Comparison of ENCODE assay signal across 17 cellular contexts in the genomic region with DNA sequence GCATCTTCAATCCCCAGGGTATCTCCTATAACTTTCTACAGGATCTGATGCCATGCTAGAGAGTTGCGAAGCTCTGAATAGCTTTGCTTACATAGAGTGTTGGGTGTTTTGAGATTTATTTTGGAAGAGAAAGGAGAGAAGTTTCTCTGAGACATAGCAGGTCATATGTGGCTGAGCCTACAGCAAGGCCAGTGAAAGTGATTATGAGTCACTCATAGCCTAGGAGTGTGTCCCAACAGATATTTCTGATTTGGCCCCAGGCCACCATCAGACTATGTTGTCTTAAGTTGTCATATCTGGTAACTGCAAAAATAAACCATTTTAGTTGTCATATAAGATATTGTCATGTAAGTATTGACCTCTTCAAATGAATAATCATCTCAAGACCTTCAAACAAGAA.
DNase-seq lines count a peak whose midpoint lies in the region; ATAC-seq and TF ChIP-seq lines count a peak whose summit lies in the region.
"Had no signal": no experiment of that assay in that cellular context is flagged by ENCODE, and none has a peak within 500 bp of the region (broad histone marks: within the 10 kb centered on the region; RNA-seq: fewer than 3 reads in every experiment).

No MANE protein-coding gene starts in this region.

- H3K27me3 ChIP-seq in testis: no peaks in the 10 kb centered on the region
- H3K27me3 ChIP-seq: BE2C, heart right ventricle, suprapubic skin had no signal

- no peaks in the 10 kb centered on the region for H3K9me3 ChIP-seq in testis
- H3K9me3 ChIP-seq: BE2C, heart right ventricle, suprapubic skin had no signal

- peak; percentile 34 for DNase-seq in AG09309 (ENCODE audit: low read depth)
- DNase-seq in LHCN-M2 (ENCODE audit: low read depth): peak; percentile 69
- peak; percentile 80 for DNase-seq in dermis blood vessel endothelial cell
- no peak for DNase-seq in testis
- no peak for DNase-seq in NCI-H345 treated with DMSO at 0.1 percent for 48 hours (lab: John Stamatoyannopoulos, UW; ENCODE audit: unreplicated experiment)
- DNase-seq in DMS114 treated with DMSO at 0.1 percent for 48 hours (lab: John Stamatoyannopoulos, UW; ENCODE audit: unreplicated experiment): no peak
- DNase-seq: activated CD4-positive, alpha-beta T cell treated with anti-CD3 and anti-CD28 coated beads, Interleukin-2, amount 50 U/mL, for 4 hours; BE2C; GDM1; heart right ventricle; NCI-H2029 treated with DMSO at 0.1 percent for 48 hours; T-helper 17 cell had no signal

- H3K4me3 ChIP-seq in AG09309 (ENCODE audit: control insufficient read depth, low read depth, low read length) (no peak overlapping the region), testis (no peak overlapping the region)
- H3K4me3 ChIP-seq: heart right ventricle, suprapubic skin had no signal

- no peak overlapping the region for H3K27ac ChIP-seq in testis
- H3K27ac ChIP-seq: suprapubic skin had no signal

- TF ChIP-seq POLR2A in testis (IDR thresholded peaks at IDR 0.05): no peak

- intact Hi-C loops in testis (cut with DNase I; ENCODE audit: low total_unique reads): no loop called here

- H3K4me1 ChIP-seq in testis: peaks cover 6% of the 10 kb centered on the region
- H3K4me1 ChIP-seq: BE2C had no signal

- H3K27ac Mint-ChIP-seq in nephron: peak overlapping the region in 2 of 3 experiments; percentile 38 to 71
- H3K27ac Mint-ChIP-seq: memory B cell, T-helper 17 cell had no signal

- H3K27me3 Mint-ChIP-seq in nephron (ENCODE audit: low read depth): no peaks in the 10 kb centered on the region

- peaks cover 12% of the 10 kb centered on the region for H3K4me1 Mint-ChIP-seq in nephron

- TF ChIP-seq CTCF in AG09309 (IDR thresholded peaks at IDR 0.05; ENCODE audit: control insufficient read depth, insufficient read depth, low read depth, low read length, missing control alignments) (no peak), nephron (IDR thresholded peaks at IDR 0.05; ENCODE audit: unreplicated experiment in 3 of 3) (no peak), testis (IDR thresholded peaks at IDR 0.05) (no peak)

- no peaks in the 10 kb centered on the region for H3K9me3 Mint-ChIP-seq in nephron
- H3K9me3 Mint-ChIP-seq: memory B cell had no signal

- no peaks in the 10 kb centered on the region for H3K36me3 ChIP-seq in testis (ENCODE audit: low read depth, missing control alignments)
- H3K36me3 ChIP-seq: BE2C, heart right ventricle, suprapubic skin had no signal

- no peak overlapping the region for H3K4me3 Mint-ChIP-seq in nephron
- H3K4me3 Mint-ChIP-seq: memory B cell, T-helper 17 cell had no signal

- 90 to 92% methylated on average over 1 of the region's 1 CpG for WGBS in testis, 2 donors

- no peaks in the 10 kb centered on the region for H3K36me3 Mint-ChIP-seq in nephron (ENCODE audit: low read depth)
- H3K36me3 Mint-ChIP-seq: memory B cell had no signal

- ATAC-seq in HG03460 (IDR thresholded peaks at IDR 0.05; ENCODE audit: unreplicated experiment): no peak
- ATAC-seq: HepG2, T-helper 17 cell had no signal

Comparison
In these comparisons a context has a peak if more than half of its experiments do, and no peak if none do; other contexts are left out.
1. DNase-seq: peak in AG09309 (single experiment), LHCN-M2 (single experiment) and dermis blood vessel endothelial cell (single experiment); none in testis (single experiment), NCI-H345 treated with DMSO at 0.1 percent for 48 hours (single experiment) and DMS114 treated with DMSO at 0.1 percent for 48 hours (single experiment).